In the genomic region with DNA sequence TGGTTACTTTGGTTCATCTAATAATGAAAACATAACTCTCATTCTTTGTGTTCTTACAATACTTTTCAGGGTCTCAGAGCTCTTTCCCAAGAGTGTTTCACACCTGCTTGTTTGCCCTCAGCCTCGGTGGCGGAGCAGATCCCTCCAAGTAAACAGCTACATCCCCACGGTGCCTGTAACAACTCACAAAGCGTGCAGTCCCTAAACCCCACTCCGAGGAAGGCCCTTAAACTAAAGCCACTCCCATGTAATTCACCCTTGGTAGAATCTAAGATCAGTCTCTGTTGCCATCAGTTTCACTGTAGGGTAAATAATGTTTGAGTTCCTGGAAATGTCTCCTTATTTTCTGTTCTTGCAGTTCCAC, we compare ENCODE assay signal across 19 cellular contexts.
A peak's percentile ranks its signal among the peaks of the same experiment; 100 is the strongest.
DNase-seq lines count a peak whose midpoint lies in the region; ATAC-seq and TF ChIP-seq lines count a peak whose summit lies in the region.
"Had no signal": no experiment of that assay in that cellular context is flagged by ENCODE, and none has a peak within 500 bp of the region (broad histone marks: within the 10 kb centered on the region; RNA-seq: fewer than 3 reads in every experiment).

No MANE protein-coding gene starts in this region.

- H3K4me1 ChIP-seq in GM23338 (ENCODE audit: insufficient read depth) (peaks cover 77% of the 10 kb centered on the region), smooth muscle cell (ENCODE audit: low read depth) (peaks cover 43% of the 10 kb centered on the region)

- no peaks in the 10 kb centered on the region for H3K9me2 ChIP-seq in GM23338 (ENCODE audit: insufficient read depth)

- H3K9me3 Mint-ChIP-seq in GM23338 = peaks cover 1% of the 10 kb centered on the region; the same call in 2 of the 3 replicates
- H3K9me3 Mint-ChIP-seq in mesothelial cell of epicardium = peaks cover 2% of the 10 kb centered on the region
- H3K9me3 Mint-ChIP-seq in activated naive CD4-positive, alpha-beta T cell treated with anti-CD3 and anti-CD28 coated beads, Interleukin-2, amount 50 U/mL, for 72 hours = peaks cover 2% of the 10 kb centered on the region in 2 donors

- H3K27ac Mint-ChIP-seq in GM23338 (no peak overlapping the region), mesothelial cell of epicardium (peak overlapping the region; percentile 58)
- H3K27ac Mint-ChIP-seq in activated naive CD4-positive, alpha-beta T cell treated with anti-CD3 and anti-CD28 coated beads, Interleukin-2, amount 50 U/mL, for 72 hours = peak overlapping the region in 1 of 2 donors; percentile 29
- H3K27ac Mint-ChIP-seq: CD14-positive monocyte had no signal

- no peaks in the 10 kb centered on the region for H3K36me3 ChIP-seq in GM23338 (ENCODE audit: insufficient read depth)
- no peaks in the 10 kb centered on the region for H3K36me3 ChIP-seq in smooth muscle cell (ENCODE audit: low read depth)
- H3K36me3 ChIP-seq: SJCRH30 had no signal

- peaks cover 9% of the 10 kb centered on the region for H3K27me3 Mint-ChIP-seq in GM23338 (ENCODE audit: insufficient read depth, low read depth, poor library complexity)
- H3K27me3 Mint-ChIP-seq in mesothelial cell of epicardium (ENCODE audit: low read depth) = no peaks in the 10 kb centered on the region

- H2AFZ ChIP-seq in GM23338 (peak overlapping the region; percentile 2; the same call in 1 of the 2 replicates), smooth muscle cell (ENCODE audit: low read depth) (peak overlapping the region; percentile 5)
- H2AFZ ChIP-seq: GM23248 had no signal

- H3F3A ChIP-seq in GM23338 (replicated peaks; ENCODE audit: low read depth) (peaks cover 7% of the 10 kb centered on the region), smooth muscle cell (ENCODE audit: low read depth) (peaks cover 14% of the 10 kb centered on the region)

- ATAC-seq in GM23338 = no peak
- ATAC-seq in HG03280 (IDR thresholded peaks at IDR 0.05; ENCODE audit: unreplicated experiment) = no peak
- no peak for ATAC-seq in activated naive CD4-positive, alpha-beta T cell treated with anti-CD3 and anti-CD28 coated beads, Interleukin-2, amount 50 U/mL, for 72 hours
- ATAC-seq: PC-3 had no signal

- H4K20me1 ChIP-seq in GM23338 (replicated peaks; ENCODE audit: insufficient read depth) (no peaks in the 10 kb centered on the region), smooth muscle cell (ENCODE audit: low read depth) (no peaks in the 10 kb centered on the region)

- H3K4me3 Mint-ChIP-seq in GM23338 = no peak overlapping the region
- H3K4me3 Mint-ChIP-seq in mesothelial cell of epicardium = peak overlapping the region; percentile 7
- H3K4me3 Mint-ChIP-seq: CD14-positive monocyte had no signal

- H3K27ac ChIP-seq in GM23338 (ENCODE audit: low read depth) (no peak overlapping the region), smooth muscle cell (ENCODE audit: low read depth) (peak overlapping the region; percentile 70)
- H3K27ac ChIP-seq: GM23248, SJCRH30 had no signal

- no peak for DNase-seq in GM23338 (ENCODE audit: low spot score)
- peak; percentile 49 for DNase-seq in OCI-M1 (lab: John Stamatoyannopoulos, UW)
- no peak for DNase-seq in mesothelial cell of epicardium (ENCODE audit: low spot score in 2 of 2, unreplicated experiment in 2 of 2)
- DNase-seq in smooth muscle cell (lab: John Stamatoyannopoulos, UW; ENCODE audit: unreplicated experiment) = no peak
- DNase-seq in head of caudate nucleus = no peak
- DNase-seq in activated naive CD4-positive, alpha-beta T cell treated with anti-CD3 and anti-CD28 coated beads, Interleukin-2, amount 50 U/mL, for 72 hours (ENCODE audit: low spot score in 2 of 2) = no peak
- DNase-seq: AML-193, COR-L47, DMS 273 treated with DMSO at 0.1 percent for 48 hours, DND-41, GM23248, KBM-7, NCI-H1105, NCI-H446 treated with DMSO at 0.1 percent for 48 hours, NCI-H774, PC-3, SJCRH30 had no signal

- no peak overlapping the region for H3K4me2 ChIP-seq in GM23338
- H3K4me2 ChIP-seq in smooth muscle cell = no peak overlapping the region

- H3K9ac ChIP-seq in smooth muscle cell (ENCODE audit: low read depth) = no peak overlapping the region
- H3K9ac ChIP-seq: GM23248 had no signal

- H3K36me3 Mint-ChIP-seq in GM23338 (ENCODE audit: low read depth) (no peaks in the 10 kb centered on the region), mesothelial cell of epicardium (no peaks in the 10 kb centered on the region)
- peaks cover 0 to 3% of the 10 kb centered on the region in 2 donors for H3K36me3 Mint-ChIP-seq in activated naive CD4-positive, alpha-beta T cell treated with anti-CD3 and anti-CD28 coated beads, Interleukin-2, amount 50 U/mL, for 72 hours
- H3K36me3 Mint-ChIP-seq: CD14-positive monocyte had no signal

- H3K4me1 Mint-ChIP-seq in GM23338 (peaks cover 66% of the 10 kb centered on the region), mesothelial cell of epicardium (peaks cover 76% of the 10 kb centered on the region)
- H3K4me1 Mint-ChIP-seq: CD14-positive monocyte had no signal

- H3K27me3 ChIP-seq in GM23338 (ENCODE audit: insufficient read depth) = no peaks in the 10 kb centered on the region
- no peaks in the 10 kb centered on the region for H3K27me3 ChIP-seq in smooth muscle cell (ENCODE audit: low read depth)
- H3K27me3 ChIP-seq: SJCRH30 had no signal

- TF ChIP-seq CTCF in GM23338 (conservative IDR thresholded peaks at IDR 0.05; ENCODE audit: low read depth in 2 of 2) (no peak), mesothelial cell of epicardium (IDR thresholded peaks at IDR 0.05; ENCODE audit: unreplicated experiment) (no peak), smooth muscle cell (IDR thresholded peaks at IDR 0.05; ENCODE audit: borderline replicate concordance, insufficient read depth, poor library complexity, severe bottlenecking) (no peak)

- H3K79me2 ChIP-seq in GM23338 (replicated peaks; ENCODE audit: insufficient read depth) (no peaks in the 10 kb centered on the region), smooth muscle cell (ENCODE audit: low read depth) (no peaks in the 10 kb centered on the region)

- WGBS in smooth muscle cell (ENCODE audit: low lambda C conversion rate) = 60% methylated on average over 5 of the region's 5 CpGs

- intact Hi-C loops in head of caudate nucleus (cut with DNase I) = no loop called here

- H3K4me3 ChIP-seq in GM23338 = no peak overlapping the region
- no peak overlapping the region for H3K4me3 ChIP-seq in smooth muscle cell
- H3K4me3 ChIP-seq: GM23248, SJCRH30 had no signal

- H3K9me3 ChIP-seq in smooth muscle cell (replicated peaks; ENCODE audit: low read depth) = no peaks in the 10 kb centered on the region
- H3K9me3 ChIP-seq: SJCRH30 had no signal

TF ChIP-seq in GM23338, 12 proteins besides CTCF, POLR2A, EP300 and RAD21 (continues in another document):
- no peak for TF ChIP-seq STAT1 (IDR thresholded peaks at IDR 0.05; ENCODE audit: unreplicated experiment)
- TF ChIP-seq NANOG (IDR thresholded peaks at IDR 0.05; ENCODE audit: borderline replicate concordance) = no peak
- TF ChIP-seq ZNF114 (CRISPR knock-in tag; IDR thresholded peaks at IDR 0.05) = no peak
- no peak for TF ChIP-seq EZH2 (IDR thresholded peaks at IDR 0.05; ENCODE audit: low read depth, unreplicated experiment)
- TF ChIP-seq EZH2phosphoT487 (IDR thresholded peaks at IDR 0.05; ENCODE audit: unreplicated experiment) = no peak
- TF ChIP-seq REST (IDR thresholded peaks at IDR 0.05; ENCODE audit: unreplicated experiment) = no peak
- no peak for TF ChIP-seq CREB1 (CRISPR knock-in tag; IDR thresholded peaks at IDR 0.05; ENCODE audit: low read depth)
- no peak for TF ChIP-seq ZNF331 (CRISPR knock-in tag; IDR thresholded peaks at IDR 0.05; ENCODE audit: low read depth)
- TF ChIP-seq JUNB (IDR thresholded peaks at IDR 0.05; ENCODE audit: unreplicated experiment) = no peak
- no peak for TF ChIP-seq ETS1 (IDR thresholded peaks at IDR 0.05)
